In genomic region chr1:12760256-12760795, GRCh38 we compare ENCODE assay signal across 16 cellular contexts. TPM values are rescaled to one million over a fixed set of nuclear protein-coding genes. Genes with fewer than 3 reads are reported as not detected.
DNase-seq lines count a peak whose midpoint lies in the region; ATAC-seq and TF ChIP-seq lines count a peak whose summit lies in the region.
"Had no signal": no experiment of that assay in that cellular context is flagged by ENCODE, and none has a peak within 500 bp of the region (broad histone marks: within the 10 kb centered on the region; RNA-seq: fewer than 3 reads in every experiment).

No MANE protein-coding gene starts in this region.

- no peak for TF ChIP-seq POLR2A in NB4 (IDR thresholded peaks at IDR 0.05; ENCODE audit: extremely low read depth, insufficient read length)

- TF ChIP-seq CTCF in 22Rv1 (IDR thresholded peaks at IDR 0.05) (peak; percentile 31), GM12874 (IDR thresholded peaks at IDR 0.05; ENCODE audit: insufficient read depth, low read depth, low read length) (peak; percentile 55), NB4 (IDR thresholded peaks at IDR 0.05; ENCODE audit: low read depth, low read length) (peak; percentile 38)

- peaks cover 8% of the 10 kb centered on the region for H3K27me3 Mint-ChIP-seq in activated CD4-positive, alpha-beta T cell treated with anti-CD3 and anti-CD28 coated beads, Interleukin-2, amount 10 ng/mL, durations not matched to agents 24 days and 14 days

- H3K36me3 Mint-ChIP-seq in activated CD4-positive, alpha-beta T cell treated with anti-CD3 and anti-CD28 coated beads, Interleukin-2, amount 10 ng/mL, durations not matched to agents 24 days and 14 days (ENCODE audit: low read depth) = no peaks in the 10 kb centered on the region

- no peak overlapping the region for H3K4me3 ChIP-seq in NB4 (ENCODE audit: low read depth, low read length)
- H3K4me3 ChIP-seq: mucosa of descending colon had no signal

- H3K27ac Mint-ChIP-seq in activated CD4-positive, alpha-beta T cell treated with anti-CD3 and anti-CD28 coated beads, Interleukin-2, amount 10 ng/mL, durations not matched to agents 24 days and 14 days = no peak overlapping the region

- H3K4me1 Mint-ChIP-seq in activated CD4-positive, alpha-beta T cell treated with anti-CD3 and anti-CD28 coated beads, Interleukin-2, amount 10 ng/mL, durations not matched to agents 24 days and 14 days = no peaks in the 10 kb centered on the region

- ATAC-seq in HG03135 (IDR thresholded peaks at IDR 0.05; ENCODE audit: unreplicated experiment) (no peak), HG02884 (IDR thresholded peaks at IDR 0.05; ENCODE audit: unreplicated experiment) (no peak)
- ATAC-seq: mucosa of descending colon had no signal

- H3K27ac ChIP-seq in 22Rv1 = no peak overlapping the region
- H3K27ac ChIP-seq: parathyroid adenoma had no signal

- DNase-seq in NB4 (ENCODE audit: low read depth) = peak; percentile 12
- DNase-seq in ecto neural progenitor cell (ENCODE audit: low spot score) = peak; percentile 53
- DNase-seq in activated CD4-positive, alpha-beta T cell treated with anti-CD3 and anti-CD28 coated beads, Interleukin-2, amount 10 ng/mL, durations not matched to agents 24 days and 14 days = no peak
- DNase-seq in activated naive CD4-positive, alpha-beta T cell treated with anti-CD3 and anti-CD28 coated beads, Interleukin-2, amount 50 U/mL, for 16 hours = no peak
- DNase-seq: activated gamma-delta T cell treated with Interleukin-2 at 50 U/mL for 16 hours, mucosa of descending colon, NCI-H1930, NCI-H774 had no signal

- intact Hi-C loops in activated CD4-positive, alpha-beta T cell treated with anti-CD3 and anti-CD28 coated beads, Interleukin-2, amount 10 ng/mL, durations not matched to agents 24 days and 14 days (cut with micrococcal nuclease) = no loop called here

- no peak overlapping the region for H3K4me3 Mint-ChIP-seq in activated CD4-positive, alpha-beta T cell treated with anti-CD3 and anti-CD28 coated beads, Interleukin-2, amount 10 ng/mL, durations not matched to agents 24 days and 14 days

- no peaks in the 10 kb centered on the region for H3K9me3 Mint-ChIP-seq in activated CD4-positive, alpha-beta T cell treated with anti-CD3 and anti-CD28 coated beads, Interleukin-2, amount 10 ng/mL, durations not matched to agents 24 days and 14 days

RNA-seq across cellular contexts. Expression of gene PRAMEF12, which starts 13.2 kb away (rescaled TPM):
- not detected in 2 replicates for total RNA-seq in activated CD4-positive, alpha-beta T cell treated with anti-CD3 and anti-CD28 coated beads, Interleukin-2, amount 10 ng/mL, durations not matched to agents 24 days and 14 days
- total RNA-seq: endothelial cell of umbilical vein, glomerular endothelial cell, mucosa of descending colon had no signal

RNA-seq across cellular contexts. Expression of gene CFAP107, which starts 14.3 kb away (rescaled TPM):
- total RNA-seq in activated CD4-positive, alpha-beta T cell treated with anti-CD3 and anti-CD28 coated beads, Interleukin-2, amount 10 ng/mL, durations not matched to agents 24 days and 14 days = not detected in 2 replicates
- total RNA-seq: endothelial cell of umbilical vein, glomerular endothelial cell, kidney epithelial cell, mucosa of descending colon had no signal

RNA-seq across cellular contexts. Expression of gene PRAMEF1, which starts 30.9 kb away (rescaled TPM):
- not detected in 2 replicates for total RNA-seq in activated CD4-positive, alpha-beta T cell treated with anti-CD3 and anti-CD28 coated beads, Interleukin-2, amount 10 ng/mL, durations not matched to agents 24 days and 14 days
- total RNA-seq: endothelial cell of umbilical vein, glomerular endothelial cell, kidney epithelial cell, mucosa of descending colon had no signal

RNA-seq across cellular contexts. Expression of gene AADACL3, which starts 44.4 kb away (rescaled TPM):
- total RNA-seq in activated CD4-positive, alpha-beta T cell treated with anti-CD3 and anti-CD28 coated beads, Interleukin-2, amount 10 ng/mL, durations not matched to agents 24 days and 14 days = not detected in 2 replicates
- total RNA-seq: endothelial cell of umbilical vein, glomerular endothelial cell, kidney epithelial cell, mucosa of descending colon had no signal

Comparison
In these comparisons a context has a peak if more than half of its experiments do, and no peak if none do; other contexts are left out.
1. DNase-seq: peak in NB4 (single experiment) and ecto neural progenitor cell (single experiment); none in activated CD4-positive, alpha-beta T cell treated with anti-CD3 and anti-CD28 coated beads, Interleukin-2, amount 10 ng/mL, durations not matched to agents 24 days and 14 days (single experiment) and activated naive CD4-positive, alpha-beta T cell treated with anti-CD3 and anti-CD28 coated beads, Interleukin-2, amount 50 U/mL, for 16 hours (single experiment).
2. Peak in every context shown above with its lines, with median percentiles within 50 percentile points of each other: CTCF ChIP-seq.